In the genomic region with DNA sequence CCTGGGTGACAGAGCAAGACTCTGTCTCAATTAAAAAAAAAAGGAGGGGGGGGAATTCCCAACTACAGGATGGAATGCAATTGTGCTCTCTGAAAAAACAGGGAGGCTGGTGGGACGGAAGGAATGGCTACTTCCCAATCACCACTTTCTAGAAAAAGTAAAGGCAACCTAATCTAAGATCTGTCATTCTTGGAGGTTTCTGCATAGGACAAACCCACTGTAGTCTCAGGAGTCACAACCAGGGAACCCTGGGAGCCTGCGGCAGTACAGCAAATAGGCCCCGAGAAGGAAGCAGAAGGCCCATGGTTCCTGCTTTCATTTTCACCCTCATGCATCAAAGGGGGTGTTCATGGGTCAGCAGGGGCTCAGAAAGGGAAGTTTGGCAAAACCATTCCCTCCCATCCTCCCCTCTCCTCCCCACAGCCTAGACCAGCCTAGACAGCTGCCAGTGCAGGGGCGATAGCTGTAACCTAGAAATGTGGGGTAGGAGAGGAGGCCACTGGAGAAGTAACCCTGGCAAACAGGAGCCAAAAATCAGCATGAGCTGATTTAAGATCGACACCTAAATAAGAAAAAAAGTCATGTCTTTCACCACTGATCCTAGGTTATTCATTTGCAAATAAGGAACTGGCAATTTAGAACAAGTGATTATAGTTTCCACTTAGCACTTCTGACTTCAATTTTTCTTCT, we compare ENCODE assay signal across 7 cellular contexts. TPM values are rescaled to one million over a fixed set of nuclear protein-coding genes. Genes with fewer than 3 reads are reported as not detected.
A peak's percentile ranks its signal among the peaks of the same experiment; 100 is the strongest.
DNase-seq lines count a peak whose midpoint lies in the region; ATAC-seq and TF ChIP-seq lines count a peak whose summit lies in the region.

No MANE protein-coding gene starts in this region.

- CTCF ChIA-PET in T-cell (lab: Charles Lee) = interaction anchor here in 1 of 2 donors (1.0 kb wide), 1 partner anchor 50 kb away, joined by 3 read pairs; no protein-coding TSS in a partner anchor

- H3K27ac Mint-ChIP-seq in T-cell = no peak overlapping the region

- peaks cover 26 to 44% (median 36%) of the 10 kb centered on the region in 3 donors for H3K4me1 Mint-ChIP-seq in T-cell

- no peaks in the 10 kb centered on the region for H3K27me3 Mint-ChIP-seq in T-cell

- intact Hi-C loops in left lung (cut with DNase I) = no loop called here

- POLR2A ChIA-PET in T-cell (lab: Charles Lee) = no interaction called here

- H3K9me3 Mint-ChIP-seq in T-cell = peaks cover 4 to 18% (median 7%) of the 10 kb centered on the region in 3 donors

- H3K36me3 ChIP-seq in left lung = no peaks in the 10 kb centered on the region

- DNase-seq in T-cell (peak in 6 of 34 experiments; percentile 19 to 44 (median 30)), left lung (peak in 1 of 2 donors; percentile 57), omental fat pad (ENCODE audit: low spot score) (no peak), HCEC 1CT (no peak), ACHN (no peak)

- ATAC-seq in GM19025 (IDR thresholded peaks at IDR 0.05; ENCODE audit: low read depth, unreplicated experiment) (peak; percentile 80), HG02870 (IDR thresholded peaks at IDR 0.05; ENCODE audit: unreplicated experiment) (peak; percentile 83), T-cell (replicated peaks in 1 of 4) (peak; percentile 55 to 60 (median 58)), left lung (peak; percentile 68), omental fat pad (ENCODE audit: low FRiP score) (no peak)

- H3K9me3 ChIP-seq in left lung = peaks cover 0 to 22% of the 10 kb centered on the region in 2 donors

- H3K4me1 ChIP-seq in left lung = peaks cover 0 to 24% of the 10 kb centered on the region in 2 donors

- in situ Hi-C loops in ACHN (cut with HindIII; ENCODE audit: low pct_ligation_motif_present, low pct_unique_long_range_greater_than_20kb, low sequenced_read_pairs) = no loop called here

- peak overlapping the region; percentile 39 to 64 for H3K27ac ChIP-seq in left lung

- no peak overlapping the region for H3K4me3 ChIP-seq in left lung

- H3K27me3 ChIP-seq in left lung = no peaks in the 10 kb centered on the region

- H3K4me3 Mint-ChIP-seq in T-cell = peak overlapping the region in 2 of 3 donors; percentile 73

- peaks cover 29% of the 10 kb centered on the region for H3K36me3 Mint-ChIP-seq in T-cell

- TF ChIP-seq CTCF in left lung (IDR thresholded peaks at IDR 0.05) (no peak), omental fat pad (IDR thresholded peaks at IDR 0.05) (no peak)

RNA-seq across cellular contexts. Expression of gene TRABD2A, which starts 48.0 kb away (rescaled TPM):
- total RNA-seq in T-cell (100 to 1,000 TPM in 3 of 5 donors, 10 to 100 TPM in 2; 77.3 to 219 (median 106) TPM), left lung (1 to 10 TPM; 3.0 to 6.3 TPM), omental fat pad (1 to 10 TPM; 5.3 to 9.0 (median 6.4) TPM)

Comparison
In these comparisons a context has a peak if more than half of its experiments do, and no peak if none do; other contexts are left out.
1. RNA of gene TRABD2A, which starts 48.0 kb away (total RNA-seq): 77.3 to 219 TPM in T-cell; 5.3 to 9.0 TPM in omental fat pad and 3.0 to 6.3 TPM in left lung; every median in the first group is over 4 times any median in the second.